ENCODE assay signal across 1 cellular context in the genomic region with DNA sequence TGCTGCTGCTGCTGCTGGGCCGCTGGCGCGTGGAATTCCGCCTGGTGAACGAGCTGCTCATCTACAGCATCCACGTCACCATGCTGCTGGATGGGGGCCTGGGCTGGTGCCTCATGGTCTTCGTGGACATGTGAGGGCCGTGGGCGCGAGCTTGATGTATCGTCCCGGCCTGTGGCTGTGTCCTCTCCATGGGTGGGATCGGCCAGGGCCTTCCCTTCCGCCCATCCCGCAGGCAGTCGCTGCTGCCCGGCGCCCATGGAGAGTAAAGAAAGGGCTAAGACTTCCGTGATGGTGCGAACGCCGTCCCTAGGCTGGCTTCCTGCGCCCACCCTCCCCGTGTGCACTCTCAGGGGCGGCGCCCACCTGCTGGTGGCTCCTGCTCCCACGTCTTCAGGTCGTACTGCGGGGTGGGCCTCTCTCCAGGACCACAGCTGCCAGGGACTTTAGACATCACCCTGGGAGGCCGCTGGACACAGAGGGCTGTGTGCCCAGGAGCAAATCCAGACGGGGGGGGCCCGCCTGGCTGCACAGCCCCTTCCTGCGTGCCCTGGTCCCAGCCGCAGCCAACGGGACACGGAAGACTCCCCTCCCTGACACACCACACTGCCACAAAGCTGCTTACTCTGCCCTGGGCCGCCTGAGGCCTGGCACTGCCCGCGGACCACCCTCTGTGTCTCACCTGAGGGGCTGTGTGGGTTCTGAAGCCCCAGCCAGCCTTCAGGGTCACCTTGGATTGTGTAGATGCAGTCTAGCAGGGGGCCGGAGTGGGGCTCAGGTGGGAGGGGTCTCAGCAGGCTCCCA.
TF ChIP-seq lines count a peak whose summit lies in the region.

No MANE protein-coding gene starts in this region.

TF ChIP-seq in GM23338, 12 proteins besides CTCF, POLR2A, EP300 and RAD21 (continued from another document):
- no peak for TF ChIP-seq ZNF331 (CRISPR knock-in tag; IDR thresholded peaks at IDR 0.05; ENCODE audit: low read depth)
- TF ChIP-seq, protein P1, sequence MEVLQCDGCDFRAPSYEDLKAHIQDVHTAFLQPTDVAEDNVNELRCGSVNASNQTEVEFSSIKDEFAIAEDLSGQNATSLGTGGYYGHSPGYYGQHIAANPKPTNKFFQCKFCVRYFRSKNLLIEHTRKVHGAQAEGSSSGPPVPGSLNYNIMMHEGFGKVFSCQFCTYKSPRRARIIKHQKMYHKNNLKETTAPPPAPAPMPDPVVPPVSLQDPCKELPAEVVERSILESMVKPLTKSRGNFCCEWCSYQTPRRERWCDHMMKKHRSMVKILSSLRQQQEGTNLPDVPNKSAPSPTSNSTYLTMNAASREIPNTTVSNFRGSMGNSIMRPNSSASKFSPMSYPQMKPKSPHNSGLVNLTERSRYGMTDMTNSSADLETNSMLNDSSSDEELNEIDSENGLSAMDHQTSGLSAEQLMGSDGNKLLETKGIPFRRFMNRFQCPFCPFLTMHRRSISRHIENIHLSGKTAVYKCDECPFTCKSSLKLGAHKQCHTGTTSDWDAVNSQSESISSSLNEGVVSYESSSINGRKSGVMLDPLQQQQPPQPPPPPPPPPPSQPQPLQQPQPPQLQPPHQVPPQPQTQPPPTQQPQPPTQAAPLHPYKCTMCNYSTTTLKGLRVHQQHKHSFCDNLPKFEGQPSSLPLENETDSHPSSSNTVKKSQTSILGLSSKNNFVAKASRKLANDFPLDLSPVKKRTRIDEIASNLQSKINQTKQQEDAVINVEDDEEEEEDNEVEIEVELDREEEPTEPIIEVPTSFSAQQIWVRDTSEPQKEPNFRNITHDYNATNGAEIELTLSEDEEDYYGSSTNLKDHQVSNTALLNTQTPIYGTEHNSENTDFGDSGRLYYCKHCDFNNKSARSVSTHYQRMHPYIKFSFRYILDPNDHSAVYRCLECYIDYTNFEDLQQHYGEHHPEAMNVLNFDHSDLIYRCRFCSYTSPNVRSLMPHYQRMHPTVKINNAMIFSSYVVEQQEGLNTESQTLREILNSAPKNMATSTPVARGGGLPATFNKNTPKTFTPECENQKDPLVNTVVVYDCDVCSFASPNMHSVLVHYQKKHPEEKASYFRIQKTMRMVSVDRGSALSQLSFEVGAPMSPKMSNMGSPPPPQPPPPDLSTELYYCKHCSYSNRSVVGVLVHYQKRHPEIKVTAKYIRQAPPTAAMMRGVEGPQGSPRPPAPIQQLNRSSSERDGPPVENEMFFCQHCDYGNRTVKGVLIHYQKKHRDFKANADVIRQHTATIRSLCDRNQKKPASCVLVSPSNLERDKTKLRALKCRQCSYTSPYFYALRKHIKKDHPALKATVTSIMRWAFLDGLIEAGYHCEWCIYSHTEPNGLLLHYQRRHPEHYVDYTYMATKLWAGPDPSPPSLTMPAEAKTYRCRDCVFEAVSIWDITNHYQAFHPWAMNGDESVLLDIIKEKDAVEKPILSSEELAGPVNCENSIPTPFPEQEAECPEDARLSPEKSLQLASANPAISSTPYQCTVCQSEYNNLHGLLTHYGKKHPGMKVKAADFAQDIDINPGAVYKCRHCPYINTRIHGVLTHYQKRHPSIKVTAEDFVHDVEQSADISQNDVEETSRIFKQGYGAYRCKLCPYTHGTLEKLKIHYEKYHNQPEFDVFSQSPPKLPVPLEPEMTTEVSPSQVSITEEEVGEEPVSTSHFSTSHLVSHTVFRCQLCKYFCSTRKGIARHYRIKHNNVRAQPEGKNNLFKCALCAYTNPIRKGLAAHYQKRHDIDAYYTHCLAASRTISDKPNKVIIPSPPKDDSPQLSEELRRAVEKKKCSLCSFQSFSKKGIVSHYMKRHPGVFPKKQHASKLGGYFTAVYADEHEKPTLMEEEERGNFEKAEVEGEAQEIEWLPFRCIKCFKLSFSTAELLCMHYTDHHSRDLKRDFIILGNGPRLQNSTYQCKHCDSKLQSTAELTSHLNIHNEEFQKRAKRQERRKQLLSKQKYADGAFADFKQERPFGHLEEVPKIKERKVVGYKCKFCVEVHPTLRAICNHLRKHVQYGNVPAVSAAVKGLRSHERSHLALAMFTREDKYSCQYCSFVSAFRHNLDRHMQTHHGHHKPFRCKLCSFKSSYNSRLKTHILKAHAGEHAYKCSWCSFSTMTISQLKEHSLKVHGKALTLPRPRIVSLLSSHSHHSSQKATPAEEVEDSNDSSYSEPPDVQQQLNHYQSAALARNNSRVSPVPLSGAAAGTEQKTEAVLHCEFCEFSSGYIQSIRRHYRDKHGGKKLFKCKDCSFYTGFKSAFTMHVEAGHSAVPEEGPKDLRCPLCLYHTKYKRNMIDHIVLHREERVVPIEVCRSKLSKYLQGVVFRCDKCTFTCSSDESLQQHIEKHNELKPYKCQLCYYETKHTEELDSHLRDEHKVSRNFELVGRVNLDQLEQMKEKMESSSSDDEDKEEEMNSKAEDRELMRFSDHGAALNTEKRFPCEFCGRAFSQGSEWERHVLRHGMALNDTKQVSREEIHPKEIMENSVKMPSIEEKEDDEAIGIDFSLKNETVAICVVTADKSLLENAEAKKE (CRISPR knock-in tag; IDR thresholded peaks at IDR 0.05): no peak
- no peak for TF ChIP-seq ZNF114 (CRISPR knock-in tag; IDR thresholded peaks at IDR 0.05)
- no peak for TF ChIP-seq EZH2phosphoT487 (IDR thresholded peaks at IDR 0.05; ENCODE audit: unreplicated experiment)
- TF ChIP-seq CREB1 (CRISPR knock-in tag; IDR thresholded peaks at IDR 0.05; ENCODE audit: low read depth): no peak
- TF ChIP-seq, protein P2, sequence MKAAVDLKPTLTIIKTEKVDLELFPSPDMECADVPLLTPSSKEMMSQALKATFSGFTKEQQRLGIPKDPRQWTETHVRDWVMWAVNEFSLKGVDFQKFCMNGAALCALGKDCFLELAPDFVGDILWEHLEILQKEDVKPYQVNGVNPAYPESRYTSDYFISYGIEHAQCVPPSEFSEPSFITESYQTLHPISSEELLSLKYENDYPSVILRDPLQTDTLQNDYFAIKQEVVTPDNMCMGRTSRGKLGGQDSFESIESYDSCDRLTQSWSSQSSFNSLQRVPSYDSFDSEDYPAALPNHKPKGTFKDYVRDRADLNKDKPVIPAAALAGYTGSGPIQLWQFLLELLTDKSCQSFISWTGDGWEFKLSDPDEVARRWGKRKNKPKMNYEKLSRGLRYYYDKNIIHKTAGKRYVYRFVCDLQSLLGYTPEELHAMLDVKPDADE (IDR thresholded peaks at IDR 0.05): no peak
- TF ChIP-seq STAT1 (IDR thresholded peaks at IDR 0.05; ENCODE audit: unreplicated experiment): no peak
- no peak for TF ChIP-seq NANOG (IDR thresholded peaks at IDR 0.05; ENCODE audit: borderline replicate concordance)
- no peak for TF ChIP-seq JUNB (IDR thresholded peaks at IDR 0.05; ENCODE audit: unreplicated experiment)
